In genomic region chr9:92980085-92980745, GRCh38 we compare ENCODE assay signal across 17 cellular contexts. TPM values are rescaled to one million over a fixed set of nuclear protein-coding genes. Genes with fewer than 3 reads are reported as not detected.
DNase-seq lines count a peak whose midpoint lies in the region; ATAC-seq and TF ChIP-seq lines count a peak whose summit lies in the region.
"Had no signal": no experiment of that assay in that cellular context is flagged by ENCODE, and none has a peak within 500 bp of the region (broad histone marks: within the 10 kb centered on the region; RNA-seq: fewer than 3 reads in every experiment).

No MANE protein-coding gene starts in this region.

- peaks cover 73% of the 10 kb centered on the region for H3K36me3 Mint-ChIP-seq in stimulated activated naive CD8-positive, alpha-beta T cell treated with anti-CD3 and anti-CD28 coated beads, Interleukin-15, Interleukin-2, amounts not matched to agents 100 ng/mL and 50 ng/mL, for 24 hours (ENCODE audit: low read depth)
- H3K36me3 Mint-ChIP-seq in activated B cell treated with CpG ODN at 0.5 μM for 24 hours (ENCODE audit: low read depth) (peaks cover 75% of the 10 kb centered on the region), Caco-2 (ENCODE audit: insufficient read depth, unreplicated experiment) (peaks cover 63% of the 10 kb centered on the region)
- peaks cover 68% of the 10 kb centered on the region for H3K36me3 Mint-ChIP-seq in effector memory CD8-positive, alpha-beta T cell (ENCODE audit: insufficient read depth)

- peaks cover 73% of the 10 kb centered on the region for H3K4me1 Mint-ChIP-seq in stimulated activated naive CD8-positive, alpha-beta T cell treated with anti-CD3 and anti-CD28 coated beads, Interleukin-15, Interleukin-2, amounts not matched to agents 100 ng/mL and 50 ng/mL, for 24 hours (ENCODE audit: low read depth)
- H3K4me1 Mint-ChIP-seq in activated B cell treated with CpG ODN at 0.5 μM for 24 hours (peaks cover 46% of the 10 kb centered on the region), Caco-2 (ENCODE audit: low read depth, unreplicated experiment) (no peaks in the 10 kb centered on the region)
- peaks cover 53 to 77% of the 10 kb centered on the region in 2 donors for H3K4me1 Mint-ChIP-seq in effector memory CD8-positive, alpha-beta T cell (ENCODE audit: low read depth in 2 of 2)

- peaks cover 10% of the 10 kb centered on the region for H3K4me1 ChIP-seq in Caco-2

- intact Hi-C loops in activated B cell treated with CpG ODN at 0.5 μM for 24 hours (cut with micrococcal nuclease) (no loop called here), Caco-2 (cut with micrococcal nuclease; ENCODE audit: unreplicated experiment) (no loop called here)

- DNase-seq in stimulated activated naive CD8-positive, alpha-beta T cell treated with anti-CD3 and anti-CD28 coated beads, Interleukin-15, Interleukin-2, amounts not matched to agents 100 U/mL and 50 U/mL, for 24 hours, result no peak
- DNase-seq in activated B cell treated with CpG ODN at 0.5 μM for 24 hours, result no peak
- no peak for DNase-seq in effector memory CD8-positive, alpha-beta T cell
- DNase-seq in Caco-2, result no peak
- no peak for DNase-seq in A172 (ENCODE audit: low spot score)
- DNase-seq in NCI-H524 (lab: John Stamatoyannopoulos, UW), result no peak
- DNase-seq: activated CD4-positive, alpha-beta T cell treated with anti-CD3 and anti-CD28 coated beads for 1 hour; dermis blood vessel endothelial cell; midbrain; NCI-H1417 treated with DMSO at 0.1 percent for 48 hours; NCI-H526; SHP77; stimulated activated CD4-positive, alpha-beta T cell treated with anti-CD3 and anti-CD28 coated beads, Interleukin-2, amount 100 ng/mL, for 24 hours had no signal

- no TSS peak for BruUV-seq in Caco-2 (replicated peaks; lab: Mats Ljungman, UMichigan)

- peak overlapping the region; percentile 61 for H3K4me3 Mint-ChIP-seq in stimulated activated naive CD8-positive, alpha-beta T cell treated with anti-CD3 and anti-CD28 coated beads, Interleukin-15, Interleukin-2, amounts not matched to agents 100 ng/mL and 50 ng/mL, for 24 hours
- H3K4me3 Mint-ChIP-seq in activated B cell treated with CpG ODN at 0.5 μM for 24 hours (peak overlapping the region; percentile 29), Caco-2 (ENCODE audit: unreplicated experiment) (no peak overlapping the region)
- peak overlapping the region; percentile 61 to 62 for H3K4me3 Mint-ChIP-seq in effector memory CD8-positive, alpha-beta T cell

- H3K9me3 ChIP-seq in Caco-2, result peaks cover 26% of the 10 kb centered on the region

- POLR2A ChIA-PET in activated B cell treated with CpG ODN at 0.5 μM for 24 hours (lab: Charles Lee), result interaction anchor here (0.7 to 1.0 kb wide), 2 partner anchors 11 to 15 kb away, joined by 3 read pairs; no protein-coding TSS in a partner anchor
- POLR2A ChIA-PET in Caco-2 (lab: Charles Lee), result no interaction called here

- CTCF ChIA-PET in activated B cell treated with CpG ODN at 0.5 μM for 24 hours (lab: Charles Lee) (no interaction called here), Caco-2 (lab: Charles Lee) (no interaction called here)

- peak overlapping the region; percentile 89 for H3K27ac Mint-ChIP-seq in stimulated activated naive CD8-positive, alpha-beta T cell treated with anti-CD3 and anti-CD28 coated beads, Interleukin-15, Interleukin-2, amounts not matched to agents 100 ng/mL and 50 ng/mL, for 24 hours
- H3K27ac Mint-ChIP-seq in activated B cell treated with CpG ODN at 0.5 μM for 24 hours (peak overlapping the region; percentile 19), Caco-2 (ENCODE audit: unreplicated experiment) (no peak overlapping the region)
- peak overlapping the region; percentile 83 to 90 for H3K27ac Mint-ChIP-seq in effector memory CD8-positive, alpha-beta T cell

- H3K27me3 ChIP-seq in Caco-2 (replicated peaks; ENCODE audit: control insufficient read depth, insufficient read depth, low read length), result no peaks in the 10 kb centered on the region

- no peaks in the 10 kb centered on the region for H3K27me3 Mint-ChIP-seq in stimulated activated naive CD8-positive, alpha-beta T cell treated with anti-CD3 and anti-CD28 coated beads, Interleukin-15, Interleukin-2, amounts not matched to agents 100 ng/mL and 50 ng/mL, for 24 hours
- no peaks in the 10 kb centered on the region for H3K27me3 Mint-ChIP-seq in activated B cell treated with CpG ODN at 0.5 μM for 24 hours
- no peaks in the 10 kb centered on the region for H3K27me3 Mint-ChIP-seq in effector memory CD8-positive, alpha-beta T cell
- H3K27me3 Mint-ChIP-seq in Caco-2 (ENCODE audit: insufficient read depth, unreplicated experiment), result no peaks in the 10 kb centered on the region

- H3K9me3 Mint-ChIP-seq in stimulated activated naive CD8-positive, alpha-beta T cell treated with anti-CD3 and anti-CD28 coated beads, Interleukin-15, Interleukin-2, amounts not matched to agents 100 ng/mL and 50 ng/mL, for 24 hours, result peaks cover 13% of the 10 kb centered on the region
- no peaks in the 10 kb centered on the region for H3K9me3 Mint-ChIP-seq in activated B cell treated with CpG ODN at 0.5 μM for 24 hours
- no peaks in the 10 kb centered on the region for H3K9me3 Mint-ChIP-seq in effector memory CD8-positive, alpha-beta T cell
- peaks cover 22% of the 10 kb centered on the region for H3K9me3 Mint-ChIP-seq in Caco-2 (ENCODE audit: unreplicated experiment)

- ATAC-seq in stimulated activated naive CD8-positive, alpha-beta T cell treated with anti-CD3 and anti-CD28 coated beads, Interleukin-15, Interleukin-2, amounts not matched to agents 100 U/mL and 50 U/mL, for 24 hours, result no peak
- ATAC-seq in activated B cell treated with CpG ODN at 0.5 μM for 24 hours (ENCODE audit: low read depth), result no peak
- ATAC-seq in effector memory CD8-positive, alpha-beta T cell (replicated peaks), result peak; percentile 43
- ATAC-seq in GM19324 (IDR thresholded peaks at IDR 0.05; ENCODE audit: low FRiP score, unreplicated experiment), result no peak

- TF ChIP-seq CTCF in activated B cell treated with CpG ODN at 0.5 μM for 24 hours (IDR thresholded peaks at IDR 0.05) (no peak), Caco-2 (IDR thresholded peaks at IDR 0.05; ENCODE audit: insufficient read depth in 1 of 2, low read depth in 1 of 2, low read length in 1 of 2, severe bottlenecking in 1 of 2, unreplicated experiment in 1 of 2) (no peak)

- no peaks in the 10 kb centered on the region; the same call in none of the 2 replicates for H3K36me3 ChIP-seq in Caco-2 (ENCODE audit: control insufficient read depth, insufficient read depth, low read length)

- no peak overlapping the region for H3K4me3 ChIP-seq in Caco-2 (ENCODE audit: low read depth, low read length)

RNA-seq across cellular contexts. Expression of gene FGD3, which starts 32.9 kb away (rescaled TPM):
- total RNA-seq in activated B cell treated with CpG ODN at 0.5 μM for 24 hours (46.5 and 61.9 TPM in 2 replicates), Caco-2 (2022) (25.7 and 26.6 TPM in 2 replicates)
- total RNA-seq in A172 (2014; rRNA removed; shearing (Covaris generic)), result 0.10 and 0.12 TPM in 2 replicates
- total RNA-seq: fibroblast of villous mesenchyme, G401 had no signal

Comparison
In these comparisons a context has a peak if more than half of its experiments do, and no peak if none do; other contexts are left out.
1. RNA of gene FGD3, which starts 32.9 kb away (total RNA-seq): 46.5 to 61.9 TPM in activated B cell treated with CpG ODN at 0.5 μM for 24 hours and 25.7 to 26.6 TPM in Caco-2; 0.10 to 0.12 TPM in A172; every median in the first group is over 10 times any median in the second.